9 cellular contexts compared by ENCODE assay signal in genomic region chr14:44966601-44967336, GRCh38. TPM values are rescaled to one million over a fixed set of nuclear protein-coding genes. Genes with fewer than 3 reads are reported as not detected.
DNase-seq lines count a peak whose midpoint lies in the region; ATAC-seq and TF ChIP-seq lines count a peak whose summit lies in the region.
"Had no signal": no experiment of that assay in that cellular context is flagged by ENCODE, and none has a peak within 500 bp of the region (broad histone marks: within the 10 kb centered on the region; RNA-seq: fewer than 3 reads in every experiment).

No MANE protein-coding gene starts in this region.

- TF ChIP-seq CTCF in left ventricle myocardium inferior (IDR thresholded peaks at IDR 0.05; ENCODE audit: borderline replicate concordance): no peak
- TF ChIP-seq CTCF in kidney epithelial cell (IDR thresholded peaks at IDR 0.05; ENCODE audit: insufficient read depth, low read length, poor library complexity, severe bottlenecking): no peak
- TF ChIP-seq CTCF in type B pancreatic cell (conservative IDR thresholded peaks at IDR 0.05): no peak

- peaks cover 18% of the 10 kb centered on the region for H3K9me3 ChIP-seq in left ventricle myocardium inferior (replicated peaks)

- H3K4me3 ChIP-seq in left ventricle myocardium inferior: peak overlapping the region; percentile 94
- H3K4me3 ChIP-seq in kidney epithelial cell (ENCODE audit: low read depth, low read length): peak overlapping the region; percentile 6

- peaks cover 76% of the 10 kb centered on the region for H3K4me1 ChIP-seq in left ventricle myocardium inferior

- DNase-seq in left ventricle myocardium inferior (no peak), Right ventricle myocardium superior (no peak), kidney epithelial cell (ENCODE audit: low read depth) (no peak), type B pancreatic cell (ENCODE audit: extremely low spot score, unreplicated experiment) (no peak), T-helper 9 cell (no peak)
- no peak for DNase-seq in activated naive CD8-positive, alpha-beta T cell treated with anti-CD3 and anti-CD28 coated beads for 36 hours
- DNase-seq: NCI-H2029 treated with DMSO at 0.1 percent for 48 hours had no signal

- peak overlapping the region; percentile 22 for H3K4me3 Mint-ChIP-seq in activated naive CD8-positive, alpha-beta T cell treated with anti-CD3 and anti-CD28 coated beads for 36 hours
- H3K4me3 Mint-ChIP-seq in type B pancreatic cell: peak overlapping the region; percentile 78

- peaks cover 51% of the 10 kb centered on the region for H3K9me3 Mint-ChIP-seq in activated naive CD8-positive, alpha-beta T cell treated with anti-CD3 and anti-CD28 coated beads for 36 hours
- H3K9me3 Mint-ChIP-seq in type B pancreatic cell: peaks cover 15% of the 10 kb centered on the region

- no peak overlapping the region for H3K27ac ChIP-seq in left ventricle myocardium inferior (replicated peaks)

- ATAC-seq in Right ventricle myocardium superior (ENCODE audit: poor library complexity) (no peak), HG03432 (IDR thresholded peaks at IDR 0.05; ENCODE audit: unreplicated experiment) (no peak), GM21360 (IDR thresholded peaks at IDR 0.05; ENCODE audit: unreplicated experiment) (no peak)

- H3K27me3 ChIP-seq in left ventricle myocardium inferior (ENCODE audit: low read depth) (no peaks in the 10 kb centered on the region), kidney epithelial cell (ENCODE audit: control insufficient read depth, insufficient read depth, low read length) (no peaks in the 10 kb centered on the region)

- peaks cover 58% of the 10 kb centered on the region for H3K4me1 Mint-ChIP-seq in activated naive CD8-positive, alpha-beta T cell treated with anti-CD3 and anti-CD28 coated beads for 36 hours
- peaks cover 34% of the 10 kb centered on the region for H3K4me1 Mint-ChIP-seq in type B pancreatic cell (ENCODE audit: unreplicated experiment)

- H3K36me3 ChIP-seq in left ventricle myocardium inferior (peaks cover 6% of the 10 kb centered on the region), kidney epithelial cell (ENCODE audit: control insufficient read depth, insufficient read depth, low read length) (no peaks in the 10 kb centered on the region)

- H3K27ac Mint-ChIP-seq in activated naive CD8-positive, alpha-beta T cell treated with anti-CD3 and anti-CD28 coated beads for 36 hours: no peak overlapping the region
- peak overlapping the region; percentile 19 for H3K27ac Mint-ChIP-seq in type B pancreatic cell

- no peaks in the 10 kb centered on the region for H3K27me3 Mint-ChIP-seq in activated naive CD8-positive, alpha-beta T cell treated with anti-CD3 and anti-CD28 coated beads for 36 hours
- H3K27me3 Mint-ChIP-seq in type B pancreatic cell: no peaks in the 10 kb centered on the region

- peaks cover 83% of the 10 kb centered on the region for H3K36me3 Mint-ChIP-seq in activated naive CD8-positive, alpha-beta T cell treated with anti-CD3 and anti-CD28 coated beads for 36 hours
- peaks cover 45% of the 10 kb centered on the region for H3K36me3 Mint-ChIP-seq in type B pancreatic cell

- intact Hi-C loops in left ventricle myocardium inferior (cut with micrococcal nuclease): no loop called here
- intact Hi-C loops in Right ventricle myocardium superior (cut with DNase I): loop anchor here (10.0 kb wide), 1 partner anchor 168 kb away; the partner anchor contains the start of genes FANCM and FKBP3

RNA-seq across cellular contexts. Expression of gene TOGARAM1, which starts 4.8 kb away (rescaled TPM):
- total RNA-seq in left ventricle myocardium inferior (21.6 TPM), Right ventricle myocardium superior (20.0 TPM), kidney epithelial cell (12.2 and 23.1 TPM in 2 replicates), type B pancreatic cell (ENCODE audit: low replicate concordance) (20.2 and 21.2 TPM in 2 replicates)
- total RNA-seq in activated naive CD8-positive, alpha-beta T cell treated with anti-CD3 and anti-CD28 coated beads for 36 hours: 1 to 10 TPM; 6.2 to 7.5 TPM

RNA-seq across cellular contexts. Expression of gene KLHL28, which starts 5.0 kb away (rescaled TPM):
- 10.0 TPM for total RNA-seq in left ventricle myocardium inferior
- 12.2 TPM for total RNA-seq in Right ventricle myocardium superior
- total RNA-seq in activated naive CD8-positive, alpha-beta T cell treated with anti-CD3 and anti-CD28 coated beads for 36 hours: 10 to 100 TPM in 1 of 2 experiments, 1 to 10 TPM in 1; 9.7 to 11.0 TPM
- total RNA-seq in kidney epithelial cell: 12.4 and 12.9 TPM in 2 replicates
- total RNA-seq in type B pancreatic cell (ENCODE audit: low replicate concordance): 14.5 and 16.2 TPM in 2 replicates
